In the genomic region with DNA sequence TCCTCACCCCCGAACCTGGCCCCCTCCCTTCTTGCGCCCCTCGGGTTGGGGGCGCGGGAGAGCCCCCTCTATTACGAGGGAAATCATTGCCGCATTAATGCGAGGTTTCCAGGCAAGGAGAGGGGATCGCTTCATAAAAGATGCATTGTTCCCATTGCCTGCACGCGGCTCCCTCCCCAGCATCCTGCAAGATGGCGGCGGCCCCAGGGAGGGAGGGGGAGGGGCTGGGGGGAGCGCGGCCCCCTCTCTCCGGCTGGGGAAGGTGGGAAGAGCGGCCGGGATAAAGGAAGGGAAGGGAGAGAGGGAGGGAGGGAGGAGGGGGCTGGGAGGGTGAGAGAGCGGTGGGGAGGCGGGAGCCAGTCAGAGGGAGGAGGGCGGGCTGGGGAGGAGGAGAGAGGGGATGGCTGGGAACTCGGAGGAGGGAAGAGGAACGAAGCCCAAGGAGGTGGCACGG, we compare ENCODE assay signal across 8 cellular contexts. TPM values are rescaled to one million over a fixed set of nuclear protein-coding genes. Genes with fewer than 3 reads are reported as not detected.
A peak's percentile ranks its signal among the peaks of the same experiment; 100 is the strongest.
DNase-seq lines count a peak whose midpoint lies in the region; FAIRE-seq and TF ChIP-seq lines count a peak whose summit lies in the region.
"Not testable (repeated sequence)": the region's sequence is repeated elsewhere in the genome, so short reads cannot be mapped to it uniquely, and the experiment has no call there.

No MANE protein-coding gene starts in this region.

- not testable (repeated sequence) for TF ChIP-seq POLR2A in endothelial cell of umbilical vein (IDR thresholded peaks at IDR 0.05; ENCODE audit: low read depth, low read length)

- not testable (repeated sequence) for H3K79me2 ChIP-seq in endothelial cell of umbilical vein (ENCODE audit: control insufficient read depth, insufficient read depth, low read length); neural progenitor cell (ENCODE audit: low read depth)

- not testable (repeated sequence) for TF ChIP-seq CTCF in CD14-positive monocyte (IDR thresholded peaks at IDR 0.05); endothelial cell of umbilical vein (IDR thresholded peaks at IDR 0.05; ENCODE audit: extremely low read depth in 1 of 2, insufficient read depth in 1 of 2, low read depth in 1 of 2, low read length in 2 of 2); neural progenitor cell (IDR thresholded peaks at IDR 0.05)

- peaks cover 12% of the 10 kb centered on the region for H3F3A ChIP-seq in neural progenitor cell (ENCODE audit: low read depth)

- peak; percentile 33 for FAIRE-seq in endothelial cell of umbilical vein (lab: Jason Lieb, UNC)

- H3K4me3 ChIP-seq in HUES48 (ENCODE audit: low read depth, low read length): peak overlapping the region; percentile 61; the same call in 1 of the 2 replicates
- peak overlapping the region in 2 of 3 experiments; percentile 28 to 32 for H3K4me3 ChIP-seq in endothelial cell of umbilical vein (replicated peaks in 1 of 3; ENCODE audit: insufficient read depth in 1 of 3, low read depth in 1 of 3, low read length in 3 of 3)
- peak overlapping the region; percentile 56 for H3K4me3 ChIP-seq in iPS-18a (ENCODE audit: low read length)
- H3K4me3 ChIP-seq in neural progenitor cell: peak overlapping the region; percentile 46
- peak overlapping the region; percentile 49 to 62 for H3K4me3 ChIP-seq in stomach smooth muscle (ENCODE audit: low read length in 2 of 2)

- CTCF ChIA-PET in endothelial cell of umbilical vein (lab: Charles Lee): not testable (repeated sequence)

- not testable (repeated sequence) for BruUV-seq in endothelial cell of umbilical vein (replicated peaks; lab: Mats Ljungman, UMichigan)

- H3K4me1 ChIP-seq in HUES48 (ENCODE audit: control insufficient read depth, insufficient read depth, low read length); endothelial cell of umbilical vein (ENCODE audit: control insufficient read depth, extremely low read depth, insufficient read depth, low read length); iPS-18a (ENCODE audit: control insufficient read depth, low read depth, low read length); neural progenitor cell; stomach smooth muscle (ENCODE audit: control insufficient read depth, insufficient read depth, low read length): not testable (repeated sequence)

- H3K4me1 Mint-ChIP-seq in CD14-positive monocyte: peaks cover 15% of the 10 kb centered on the region
- H3K4me1 Mint-ChIP-seq in neural progenitor cell: peaks cover 11% of the 10 kb centered on the region

- not testable (repeated sequence) for DNase-seq in CD14-positive monocyte (ENCODE audit: low spot score)
- DNase-seq in NCI-H82 treated with DMSO at 0.1 percent for 48 hours (lab: John Stamatoyannopoulos, UW; ENCODE audit: unreplicated experiment): peak; percentile 39
- peak; percentile 18 for DNase-seq in activated naive CD4-positive, alpha-beta T cell treated with anti-CD3 and anti-CD28 coated beads, Interleukin-2, amount 50 U/mL, for 16 hours
- DNase-seq in endothelial cell of umbilical vein (ENCODE audit: low read depth, low spot score): peak; percentile 64
- DNase-seq in neural progenitor cell (ENCODE audit: low spot score): peak; percentile 89

- H2AFZ ChIP-seq in endothelial cell of umbilical vein (ENCODE audit: low read depth, low read length): peak overlapping the region; percentile 54
- not testable (repeated sequence) for H2AFZ ChIP-seq in neural progenitor cell (replicated peaks)

- H3K27ac Mint-ChIP-seq in CD14-positive monocyte: peak overlapping the region in 2 of 7 donors; percentile 26 to 75
- not testable (repeated sequence) for H3K27ac Mint-ChIP-seq in neural progenitor cell

- H3K4me3 Mint-ChIP-seq in CD14-positive monocyte: peak overlapping the region; percentile 55 to 68
- not testable (repeated sequence) for H3K4me3 Mint-ChIP-seq in neural progenitor cell

- dilution Hi-C loops in endothelial cell of umbilical vein (cut with MboI; ENCODE audit: extremely low pct_ligation_motif_present, low sequenced_read_pairs): not testable (repeated sequence)

- not testable (repeated sequence) for H3K27me3 Mint-ChIP-seq in CD14-positive monocyte (ENCODE audit: low read depth in 3 of 3); neural progenitor cell (ENCODE audit: insufficient read depth, low read depth)

- not testable (repeated sequence) for H3K36me3 Mint-ChIP-seq in CD14-positive monocyte, neural progenitor cell

- not testable (repeated sequence) for H3K27me3 ChIP-seq in HUES48 (ENCODE audit: control insufficient read depth, insufficient read depth, low read length); endothelial cell of umbilical vein (ENCODE audit: control insufficient read depth in 2 of 2, insufficient read depth in 2 of 2, low read length in 2 of 2); iPS-18a (ENCODE audit: control insufficient read depth, insufficient read depth, low read length); neural progenitor cell; stomach smooth muscle (ENCODE audit: control insufficient read depth in 1 of 2, insufficient read depth in 2 of 2, low read length in 2 of 2)

- POLR2A ChIA-PET in endothelial cell of umbilical vein (lab: Charles Lee): not testable (repeated sequence)

- H4K20me1 ChIP-seq in endothelial cell of umbilical vein (replicated peaks; ENCODE audit: control insufficient read depth, extremely low read depth, insufficient read depth, low read length); neural progenitor cell (ENCODE audit: low read depth): not testable (repeated sequence)

- not testable (repeated sequence) for H3K9me3 ChIP-seq in HUES48 (ENCODE audit: control insufficient read depth, insufficient read depth, low read length); endothelial cell of umbilical vein (replicated peaks; ENCODE audit: control insufficient read depth, insufficient read depth, low read length); iPS-18a (ENCODE audit: control insufficient read depth, low read depth, low read length); neural progenitor cell (ENCODE audit: low read depth); stomach smooth muscle (ENCODE audit: control insufficient read depth in 2 of 2, low read length in 2 of 2)

- not testable (repeated sequence) for H3K9me3 Mint-ChIP-seq in CD14-positive monocyte, neural progenitor cell

- not testable (repeated sequence) for H3K9me1 ChIP-seq in endothelial cell of umbilical vein (replicated peaks; ENCODE audit: control insufficient read depth, extremely low read depth, insufficient read depth, low read length)

- H3K36me3 ChIP-seq in HUES48 (ENCODE audit: control insufficient read depth, insufficient read depth, low read length); endothelial cell of umbilical vein (ENCODE audit: control insufficient read depth in 2 of 2, extremely low read depth in 1 of 2, insufficient read depth in 2 of 2, low read length in 2 of 2); iPS-18a (ENCODE audit: control insufficient read depth, low read depth, low read length); neural progenitor cell; stomach smooth muscle (ENCODE audit: control insufficient read depth in 2 of 2, insufficient read depth in 2 of 2, low read length in 2 of 2): not testable (repeated sequence)

- intact Hi-C loops in CD14-positive monocyte (cut with micrococcal nuclease); endothelial cell of umbilical vein (cut with micrococcal nuclease): not testable (repeated sequence)

- not testable (repeated sequence) for H3K4me2 ChIP-seq in endothelial cell of umbilical vein (ENCODE audit: insufficient read depth, low read length)
- H3K4me2 ChIP-seq in neural progenitor cell: peak overlapping the region; percentile 74

- H3K27ac ChIP-seq in HUES48 (ENCODE audit: low read depth, low read length) (peak overlapping the region; percentile 88), neural progenitor cell (peak overlapping the region; percentile 94)
- not testable (repeated sequence) for H3K27ac ChIP-seq in endothelial cell of umbilical vein (ENCODE audit: insufficient read depth, low read depth, low read length); iPS-18a (ENCODE audit: low read length); stomach smooth muscle (ENCODE audit: low read length)

- H3K9ac ChIP-seq in HUES48 (ENCODE audit: low read depth, low read length); neural progenitor cell; stomach smooth muscle (ENCODE audit: low read length in 2 of 2): not testable (repeated sequence)
- H3K9ac ChIP-seq in endothelial cell of umbilical vein (replicated peaks; ENCODE audit: extremely low read depth, insufficient read depth, low read length): peak overlapping the region; percentile 23
- peak overlapping the region; percentile 73 for H3K9ac ChIP-seq in iPS-18a (ENCODE audit: low read length)

RNA-seq across cellular contexts. Expression of gene RHOT1, which starts 58.3 kb away (rescaled TPM):
- polyA plus RNA-seq in CD14-positive monocyte: 10 to 100 TPM; 45.9 to 51.9 TPM
- total RNA-seq in endothelial cell of umbilical vein: 22.0 and 23.5 TPM in 2 replicates
- polyA plus RNA-seq in endothelial cell of umbilical vein: 22.1 and 28.8 TPM in 2 replicates
- 30.1 and 30.5 TPM in 2 replicates for polyA plus RNA-seq in endothelial cell of umbilical vein (2011; cell fraction: cytosol; rRNA removed)
- 35.8 and 46.0 TPM in 2 replicates for polyA plus RNA-seq in endothelial cell of umbilical vein (2011; cell fraction: nucleus; rRNA removed)
- 22.4 and 26.7 TPM in 2 replicates for polyA plus RNA-seq in endothelial cell of umbilical vein (2012)
- 40.0 and 41.7 TPM in 2 replicates for polyA minus RNA-seq in endothelial cell of umbilical vein
- 18.0 TPM for polyA minus RNA-seq in endothelial cell of umbilical vein (2011; cell fraction: cytosol; rRNA and poly(A)+ RNA removed)
- 47.5 and 66.6 TPM in 2 replicates for polyA minus RNA-seq in endothelial cell of umbilical vein (2011; cell fraction: nucleus; rRNA and poly(A)+ RNA removed)
- 43.7 and 76.4 TPM in 2 replicates for total RNA-seq in neural progenitor cell (ENCODE audit: low replicate concordance)
